Comparison of ENCODE assay signal across 8 cellular contexts in genomic region chr17:46193626-46194392, GRCh38. TPM values are rescaled to one million over a fixed set of nuclear protein-coding genes. Genes with fewer than 3 reads are reported as not detected.
A peak's percentile ranks its signal among the peaks of the same experiment; 100 is the strongest.
DNase-seq lines count a peak whose midpoint lies in the region; ATAC-seq and TF ChIP-seq lines count a peak whose summit lies in the region.

No MANE protein-coding gene starts in this region.

- peak overlapping the region; percentile 68; the same call in 1 of the 2 replicates for H2AFZ ChIP-seq in SK-N-SH (ENCODE audit: low read depth)
- peak overlapping the region; percentile 80 for H2AFZ ChIP-seq in osteoblast (ENCODE audit: low read length)

- peak; percentile 81 for DNase-seq in NCI-H1048 (lab: John Stamatoyannopoulos, UW)
- peak; percentile 98 for DNase-seq in SK-N-SH
- DNase-seq in activated naive CD4-positive, alpha-beta T cell treated with anti-CD3 and anti-CD28 coated beads, Interleukin-2, amount 50 U/mL, for 72 hours (ENCODE audit: low spot score in 2 of 2), result peak; percentile 87 to 93
- peak; percentile 89 to 99 (median 97) for DNase-seq in head of caudate nucleus
- DNase-seq in osteoblast (ENCODE audit: insufficient read length, low spot score, missing footprints), result peak; percentile 99
- peak; percentile 94 for DNase-seq in testis

- no peak for TF ChIP-seq RAD21 in SK-N-SH (IDR thresholded peaks at IDR 0.05; ENCODE audit: low read length)

- H3K9me2 ChIP-seq in SK-N-SH, result no peaks in the 10 kb centered on the region

- peak; percentile 59 for ATAC-seq in HG02588 (IDR thresholded peaks at IDR 0.05; ENCODE audit: unreplicated experiment)
- ATAC-seq in activated naive CD4-positive, alpha-beta T cell treated with anti-CD3 and anti-CD28 coated beads, Interleukin-2, amount 50 U/mL, for 72 hours, result peak; percentile 83 to 87

- H3K9me3 Mint-ChIP-seq in activated naive CD4-positive, alpha-beta T cell treated with anti-CD3 and anti-CD28 coated beads, Interleukin-2, amount 50 U/mL, for 72 hours, result no peaks in the 10 kb centered on the region

- intact Hi-C loops in head of caudate nucleus (cut with DNase I) (loop anchor here (5.0 kb wide), 3 partner anchors 57 to 192 kb away; no protein-coding TSS in a partner anchor), testis (cut with DNase I; ENCODE audit: low total_unique reads) (loop anchor here (10.0 kb wide), 1 partner anchor 149 kb away; no protein-coding TSS in a partner anchor)

- H4K20me1 ChIP-seq in SK-N-SH (ENCODE audit: insufficient read depth) (peaks cover 49% of the 10 kb centered on the region), osteoblast (ENCODE audit: insufficient read depth, low read length) (peaks cover 62% of the 10 kb centered on the region)

- peak; percentile 31 for TF ChIP-seq CTCF in SK-N-SH (IDR thresholded peaks at IDR 0.05)
- TF ChIP-seq CTCF in osteoblast (IDR thresholded peaks at IDR 0.05; ENCODE audit: extremely low read depth, low read depth, low read length), result no peak
- TF ChIP-seq CTCF in testis (IDR thresholded peaks at IDR 0.05), result peak in 2 of 3 experiments; percentile 10 to 61

- H3K9me3 ChIP-seq in SK-N-SH, result peaks cover 5% of the 10 kb centered on the region; the same call in 1 of the 2 replicates
- H3K9me3 ChIP-seq in osteoblast (ENCODE audit: low read depth, low read length), result no peaks in the 10 kb centered on the region
- no peaks in the 10 kb centered on the region for H3K9me3 ChIP-seq in testis

- peak overlapping the region; percentile 96 for H3K4me2 ChIP-seq in SK-N-SH
- peak overlapping the region; percentile 89 for H3K4me2 ChIP-seq in osteoblast (ENCODE audit: insufficient read depth, low read length)

- H3K79me2 ChIP-seq in SK-N-SH (ENCODE audit: insufficient read depth) (peaks cover 85% of the 10 kb centered on the region), osteoblast (ENCODE audit: insufficient read depth, low read length) (peaks cover 85% of the 10 kb centered on the region)

- POLR2A ChIA-PET in SK-N-SH (lab: Yijun Ruan, JAX), result interaction anchor here (1.0 to 1.7 kb wide), 4 partner anchors 67 to 165 kb away, joined by 3 to 8 read pairs (median 6); no protein-coding TSS in a partner anchor

- H3K36me3 ChIP-seq in SK-N-SH (replicated peaks in 1 of 2; ENCODE audit: control insufficient read depth in 1 of 2, insufficient read depth in 2 of 2, low read length in 1 of 2) (peaks cover 0 to 20% of the 10 kb centered on the region in 2 experiments), osteoblast (ENCODE audit: insufficient read depth, low read length) (no peaks in the 10 kb centered on the region), testis (ENCODE audit: low read depth, missing control alignments) (no peaks in the 10 kb centered on the region)

- no peaks in the 10 kb centered on the region for H3K27me3 ChIP-seq in SK-N-SH (ENCODE audit: insufficient read depth)
- no peaks in the 10 kb centered on the region for H3K27me3 ChIP-seq in osteoblast (ENCODE audit: insufficient read depth, low read length)
- no peaks in the 10 kb centered on the region for H3K27me3 ChIP-seq in testis

- CTCF ChIA-PET in SK-N-SH (lab: Yijun Ruan, JAX), result interaction anchor here (0.6 to 2.3 kb wide), 41 partner anchors 10 to 1006 kb away, joined by 3 to 68 read pairs (median 7); no protein-coding TSS in a partner anchor

- H3K4me3 ChIP-seq in GM08714 (ENCODE audit: low read length) (peak overlapping the region; percentile 67), SK-N-SH (ENCODE audit: low read depth in 2 of 2, low read length in 1 of 2) (peak overlapping the region; percentile 76 to 78), osteoblast (ENCODE audit: insufficient read depth, low read length) (peak overlapping the region; percentile 87), testis (peak overlapping the region; percentile 89 to 96)

- H3K9ac ChIP-seq in SK-N-SH, result peak overlapping the region; percentile 85

- H3K27ac Mint-ChIP-seq in activated naive CD4-positive, alpha-beta T cell treated with anti-CD3 and anti-CD28 coated beads, Interleukin-2, amount 50 U/mL, for 72 hours, result peak overlapping the region; percentile 94 to 97

- H3K36me3 Mint-ChIP-seq in activated naive CD4-positive, alpha-beta T cell treated with anti-CD3 and anti-CD28 coated beads, Interleukin-2, amount 50 U/mL, for 72 hours, result peaks cover 19 to 34% of the 10 kb centered on the region in 2 donors

- peak; percentile 2 to 11; a peak in 2 of 4 replicates for TF ChIP-seq EP300 in SK-N-SH (IDR thresholded peaks at IDR 0.05; ENCODE audit: borderline replicate concordance in 1 of 2, low read depth in 1 of 2, low read length in 1 of 2)

- peaks cover 14 to 15% of the 10 kb centered on the region in 2 experiments; a peak in 3 of 4 replicates for H3K4me1 ChIP-seq in SK-N-SH (ENCODE audit: control insufficient read depth in 1 of 2, insufficient read depth in 2 of 2, low read depth in 1 of 2, low read length in 1 of 2)
- peaks cover 28% of the 10 kb centered on the region for H3K4me1 ChIP-seq in osteoblast (ENCODE audit: insufficient read depth, low read length)
- H3K4me1 ChIP-seq in testis, result peaks cover 13% of the 10 kb centered on the region

- peak overlapping the region; percentile 85 to 97 for H3K27ac ChIP-seq in SK-N-SH (ENCODE audit: low read depth in 2 of 2, low read length in 1 of 2)
- peak overlapping the region; percentile 58 for H3K27ac ChIP-seq in osteoblast (ENCODE audit: low read depth, low read length)
- H3K27ac ChIP-seq in testis, result peak overlapping the region; percentile 99

- peaks cover 24% of the 10 kb centered on the region for H3F3A ChIP-seq in SK-N-SH (replicated peaks; ENCODE audit: insufficient read depth)

- peak; percentile 13 for TF ChIP-seq POLR2A in testis (IDR thresholded peaks at IDR 0.05)

- 1% methylated on average over 35 of the region's 60 CpGs for WGBS in SK-N-SH (ENCODE audit: low lambda C conversion rate)
- 1% methylated on average over 24 to 46 of the region's 60 CpGs for WGBS in testis, 2 donors

TF ChIP-seq in SK-N-SH, 30 proteins besides CTCF, POLR2A, EP300 and RAD21 (continues in another document):
- TF ChIP-seq FOSL2 (IDR thresholded peaks at IDR 0.05; ENCODE audit: borderline replicate concordance, low read depth), result no peak
- TF ChIP-seq, protein P1, sequence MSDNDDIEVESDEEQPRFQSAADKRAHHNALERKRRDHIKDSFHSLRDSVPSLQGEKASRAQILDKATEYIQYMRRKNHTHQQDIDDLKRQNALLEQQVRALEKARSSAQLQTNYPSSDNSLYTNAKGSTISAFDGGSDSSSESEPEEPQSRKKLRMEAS (IDR thresholded peaks at IDR 0.05; ENCODE audit: low read depth), result peak; percentile 86
- peak; percentile 44 for TF ChIP-seq CHD2 (IDR thresholded peaks at IDR 0.05; ENCODE audit: low read length, partially characterized antibody)
- TF ChIP-seq MXI1 (IDR thresholded peaks at IDR 0.05; ENCODE audit: low read depth, low read length), result peak; percentile 65
- TF ChIP-seq USF1 (IDR thresholded peaks at IDR 0.05; ENCODE audit: borderline replicate concordance, low read depth), result no peak
- TF ChIP-seq RFX5 (IDR thresholded peaks at IDR 0.05; ENCODE audit: low read length), result peak; percentile 52
- TF ChIP-seq ZBTB33 (IDR thresholded peaks at IDR 0.05; ENCODE audit: borderline replicate concordance, low read depth), result no peak
- TF ChIP-seq RXRA (IDR thresholded peaks at IDR 0.05; ENCODE audit: borderline replicate concordance, low read depth), result no peak
- no peak for TF ChIP-seq MEF2A (IDR thresholded peaks at IDR 0.05; ENCODE audit: borderline replicate concordance, low read depth)
- TF ChIP-seq FOXJ3 (CRISPR knock-in tag; IDR thresholded peaks at IDR 0.05), result peak; percentile 69
- TF ChIP-seq ELF1 (IDR thresholded peaks at IDR 0.05), result peak; percentile 69; the same call in 1 of the 2 replicates
- 0 out of 2 replicates have a peak, but pooled peaks have one; percentile 8 for TF ChIP-seq TEAD4 (IDR thresholded peaks at IDR 0.05; ENCODE audit: borderline replicate concordance, insufficient read depth)
- TF ChIP-seq POLR2AphosphoS5 (IDR thresholded peaks at IDR 0.05; ENCODE audit: low read depth, low read length), result peak; percentile 97
- no peak for TF ChIP-seq IRF3 (IDR thresholded peaks at IDR 0.05; ENCODE audit: low read depth, low read length)

RNA-seq across cellular contexts. Expression of gene KANSL1, which starts 0.6 kb away (rescaled TPM):
- polyA plus RNA-seq in SK-N-SH (2012; rRNA removed) (10.0 and 11.9 TPM in 2 replicates), testis (ENCODE audit: insufficient read depth, low read depth, low replicate concordance) (70.3 TPM)
- 7.2 and 9.3 TPM in 2 replicates for polyA plus RNA-seq in SK-N-SH (2012; cell fraction: cytosol; rRNA removed)
- polyA plus RNA-seq in SK-N-SH (2012; cell fraction: nucleus; rRNA removed), result 48.5 and 48.8 TPM in 2 replicates
- total RNA-seq in activated naive CD4-positive, alpha-beta T cell treated with anti-CD3 and anti-CD28 coated beads, Interleukin-2, amount 50 U/mL, for 72 hours, result 10 to 100 TPM; 74.7 to 87.3 TPM
- total RNA-seq in osteoblast (79.9 and 151 TPM in 2 replicates), testis (100 to 1,000 TPM; 152 to 158 TPM)

Comparison
In these comparisons a context has a peak if more than half of its experiments do, and no peak if none do; other contexts are left out.
1. Peak in every context shown above with its lines: DNase-seq, ATAC-seq, H3K4me3 ChIP-seq and H3K27ac ChIP-seq.